ENCODE assay signal across 20 cellular contexts in the genomic region with DNA sequence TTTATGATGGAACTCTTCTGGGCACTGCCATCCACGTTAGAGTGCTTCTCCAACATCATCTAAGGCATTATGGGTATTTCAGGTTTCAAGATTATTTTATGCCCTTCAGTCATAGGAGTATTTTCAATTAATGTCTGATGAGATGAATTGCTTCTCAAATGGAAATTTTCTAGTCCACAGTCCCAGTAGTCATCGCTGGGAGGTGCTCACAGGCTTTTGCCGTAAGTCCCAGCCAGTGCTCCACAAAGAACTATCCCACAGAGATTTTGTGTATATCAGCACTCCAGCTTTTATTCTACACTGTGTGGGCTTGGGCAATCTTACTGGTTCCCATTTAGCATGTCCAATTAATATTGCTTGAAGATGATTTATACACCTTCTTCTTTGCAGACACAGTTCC.
"Had no signal": no experiment of that assay in that cellular context is flagged by ENCODE, and none has a peak within 500 bp of the region (broad histone marks: within the 10 kb centered on the region; RNA-seq: fewer than 3 reads in every experiment).

No MANE protein-coding gene starts in this region.

- ATAC-seq: activated naive CD8-positive, alpha-beta T cell treated with anti-CD3 and anti-CD28 coated beads, Interleukin-2, amount 50 U/mL, for 24 hours; activated T-helper 17 cell treated with anti-CD3 and anti-CD28 coated beads, Interleukin-2, amount 50 U/mL, for 72 hours; left lobe of liver; right cardiac atrium; T-cell had no signal

- H3K4me1 ChIP-seq: ascending aorta had no signal

- H3K4me3 ChIP-seq: ascending aorta, coronary artery, hepatocyte, skin epidermis, tibial nerve had no signal

- H3K9me3 ChIP-seq: ascending aorta had no signal

- DNase-seq: activated CD4-positive, alpha-beta T cell treated with anti-CD3 and anti-CD28 coated beads, Interleukin-2, amount 50 U/mL, for 48 hours; activated naive CD4-positive, alpha-beta T cell treated with Interleukin-2 at 50 U/mL for 16 hours; activated naive CD8-positive, alpha-beta T cell treated with anti-CD3 and anti-CD28 coated beads, Interleukin-2, amount 50 U/mL, for 24 hours; caudate nucleus; naive B cell; right cardiac atrium; stimulated activated CD4-positive, alpha-beta T cell treated with anti-CD3 and anti-CD28 coated beads, Interleukin-4, amount 100 ng/mL, for 24 hours; stimulated activated naive CD4-positive, alpha-beta T cell treated with Interleukin-2 at 50 U/mL for 16 hours; substantia nigra; T-cell; T1000 had no signal

- H2AFZ ChIP-seq: hepatocyte had no signal

- H3K27ac ChIP-seq: ascending aorta, coronary artery, hepatocyte, skin epidermis, tibial nerve had no signal

- FAIRE-seq: endothelial cell of umbilical vein, keratinocyte had no signal

- H3K4me2 ChIP-seq: hepatocyte had no signal

- H3K27me3 ChIP-seq: ascending aorta, hepatocyte, tibial nerve had no signal

- H3K27ac Mint-ChIP-seq: activated naive CD8-positive, alpha-beta T cell treated with anti-CD3 and anti-CD28 coated beads, Interleukin-2, amount 50 U/mL, for 24 hours; activated T-helper 17 cell treated with anti-CD3 and anti-CD28 coated beads, Interleukin-2, amount 50 U/mL, for 72 hours; T-cell had no signal

- H3K79me2 ChIP-seq: hepatocyte had no signal
